Comparison of ENCODE assay signal across 1 cellular context in genomic region chr3:120357807-120358206, GRCh38.
TF ChIP-seq lines count a peak whose summit lies in the region.

No MANE protein-coding gene starts in this region.

TF ChIP-seq in HepG2, 621 proteins besides CTCF, POLR2A, EP300 and RAD21 (continued from another document):
- no peak for TF ChIP-seq ZNF800 (CRISPR knock-in tag; IDR thresholded peaks at IDR 0.05)
- TF ChIP-seq MEIS1 (CRISPR knock-in tag; IDR thresholded peaks at IDR 0.05; ENCODE audit: borderline replicate concordance) = no peak
- no peak for TF ChIP-seq ZNF264 (CRISPR knock-in tag; IDR thresholded peaks at IDR 0.05)
- no peak for TF ChIP-seq MEF2D (CRISPR knock-in tag; IDR thresholded peaks at IDR 0.05)
- TF ChIP-seq KAT7 (CRISPR knock-in tag; IDR thresholded peaks at IDR 0.05; ENCODE audit: borderline replicate concordance) = no peak
- no peak for TF ChIP-seq ATF1 (CRISPR knock-in tag; IDR thresholded peaks at IDR 0.05)
- TF ChIP-seq TEAD3 (CRISPR knock-in tag; optimal IDR thresholded peaks at IDR 0.05; ENCODE audit: borderline replicate concordance) = no peak
- TF ChIP-seq TBX3 (IDR thresholded peaks at IDR 0.05; ENCODE audit: borderline replicate concordance) = no peak
- TF ChIP-seq RBAK (CRISPR knock-in tag; IDR thresholded peaks at IDR 0.05) = no peak
- no peak for TF ChIP-seq EHMT2 (IDR thresholded peaks at IDR 0.05; ENCODE audit: borderline replicate concordance, low read depth, low read length)
- TF ChIP-seq ZNF891 (CRISPR knock-in tag; IDR thresholded peaks at IDR 0.05) = no peak
TF ChIP-seq in HepG2: peak in this region for 0.
